Comparison of ENCODE assay signal across 13 cellular contexts in the genomic region with DNA sequence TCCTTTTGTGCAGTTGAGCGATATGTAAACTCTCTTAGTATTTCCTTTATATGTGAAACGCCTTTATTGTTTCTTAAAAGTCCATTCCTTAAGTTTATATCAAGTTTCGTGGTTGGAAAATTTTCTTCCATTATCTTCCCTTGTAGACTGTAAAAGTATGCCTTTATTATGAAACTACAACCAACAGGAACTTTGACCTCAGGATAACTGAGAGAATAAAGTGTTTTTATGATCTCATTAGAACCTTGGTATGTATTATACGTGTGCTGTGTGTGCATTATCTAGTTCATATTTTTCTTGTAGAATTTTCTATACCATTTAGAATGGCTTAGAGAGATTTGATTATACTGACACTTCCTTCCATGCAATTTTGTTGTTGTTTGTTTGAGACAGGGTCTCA. TPM values are rescaled to one million over a fixed set of nuclear protein-coding genes. Genes with fewer than 3 reads are reported as not detected.
DNase-seq lines count a peak whose midpoint lies in the region; ATAC-seq and TF ChIP-seq lines count a peak whose summit lies in the region.
"Had no signal": no experiment of that assay in that cellular context is flagged by ENCODE, and none has a peak within 500 bp of the region (broad histone marks: within the 10 kb centered on the region; RNA-seq: fewer than 3 reads in every experiment).

No MANE protein-coding gene starts in this region.

- H3K36me3 ChIP-seq in Peyer's patch (no peaks in the 10 kb centered on the region), hepatocyte (replicated peaks; ENCODE audit: insufficient read depth, low read depth) (no peaks in the 10 kb centered on the region), transverse colon (no peaks in the 10 kb centered on the region), breast epithelium (no peaks in the 10 kb centered on the region)
- H3K36me3 ChIP-seq: BE2C had no signal

- H3K4me1 ChIP-seq in Peyer's patch (peaks cover 0 to 8% (median 2%) of the 10 kb centered on the region in 4 donors), hepatocyte (ENCODE audit: insufficient read depth) (no peaks in the 10 kb centered on the region), transverse colon (peaks cover 0 to 30% (median 19%) of the 10 kb centered on the region in 4 donors), breast epithelium (no peaks in the 10 kb centered on the region)

- no peak for ATAC-seq in HG02973 (IDR thresholded peaks at IDR 0.05; ENCODE audit: unreplicated experiment)
- ATAC-seq: GM12878 had no signal

- H3K4me1 Mint-ChIP-seq in IgD-negative memory B cell = peaks cover 11 to 15% (median 14%) of the 10 kb centered on the region in 3 donors

- DNase-seq in Peyer's patch = no peak
- no peak for DNase-seq in hepatocyte (ENCODE audit: low spot score)
- DNase-seq in transverse colon = no peak
- no peak for DNase-seq in breast epithelium (ENCODE audit: low spot score in 2 of 2)
- no peak for DNase-seq in SW480 (ENCODE audit: low spot score)
- DNase-seq: BE2C; CD4-positive, alpha-beta memory T cell; DMS79; HCEC 1CT had no signal

- no peaks in the 10 kb centered on the region for H3K9me3 ChIP-seq in Peyer's patch
- H3K9me3 ChIP-seq in hepatocyte (ENCODE audit: low read depth) = no peaks in the 10 kb centered on the region
- no peaks in the 10 kb centered on the region for H3K9me3 ChIP-seq in transverse colon
- no peaks in the 10 kb centered on the region for H3K9me3 ChIP-seq in breast epithelium
- H3K9me3 ChIP-seq: BE2C had no signal

- H3K27me3 ChIP-seq in Peyer's patch (no peaks in the 10 kb centered on the region), hepatocyte (no peaks in the 10 kb centered on the region), transverse colon (no peaks in the 10 kb centered on the region), breast epithelium (no peaks in the 10 kb centered on the region)
- H3K27me3 ChIP-seq: BE2C had no signal

- TF ChIP-seq CTCF in Peyer's patch (IDR thresholded peaks at IDR 0.05) = peak in 2 of 6 experiments; percentile 11 to 14
- TF ChIP-seq CTCF in hepatocyte (IDR thresholded peaks at IDR 0.05; ENCODE audit: poor library complexity) = no peak
- TF ChIP-seq CTCF in transverse colon (IDR thresholded peaks at IDR 0.05) = no peak
- TF ChIP-seq CTCF in breast epithelium (IDR thresholded peaks at IDR 0.05) = no peak

- WGBS in hepatocyte (ENCODE audit: low lambda C conversion rate, missing lambda C conversion rate) = 77% methylated on average over 4 of the region's 4 CpGs
- 49 to 59% methylated on average over 4 of the region's 4 CpGs for WGBS in transverse colon (ENCODE audit: low coverage in 1 of 2), 2 donors

- peaks cover 1% of the 10 kb centered on the region for H3K27me3 Mint-ChIP-seq in IgD-negative memory B cell

- TF ChIP-seq POLR2A in Peyer's patch (IDR thresholded peaks at IDR 0.05) (peak in 1 of 2 donors; percentile 9), transverse colon (IDR thresholded peaks at IDR 0.05) (no peak), breast epithelium (IDR thresholded peaks at IDR 0.05) (no peak)

- H3K4me2 ChIP-seq in hepatocyte = peak overlapping the region; percentile 7

- peaks cover 14% of the 10 kb centered on the region for H3K79me2 ChIP-seq in hepatocyte

- no peaks in the 10 kb centered on the region for H4K20me1 ChIP-seq in hepatocyte (ENCODE audit: insufficient read depth, poor library complexity, severe bottlenecking)

- TF ChIP-seq EP300 in transverse colon (IDR thresholded peaks at IDR 0.05; ENCODE audit: low read depth) = no peak

- in situ Hi-C loops in transverse colon (cut with MboI; ENCODE audit: low pct_ligation_motif_present in 1 of 4, low pct_unique_long_range_greater_than_20kb in 1 of 4, low sequenced_read_pairs in 3 of 4) = no loop called here

- intact Hi-C loops in transverse colon (cut with DNase I; ENCODE audit: low total_unique reads) (loop anchor here (10.0 kb wide), 1 partner anchor 54 kb away; no protein-coding TSS in a partner anchor), breast epithelium (cut with DNase I; ENCODE audit: low total_unique reads) (no loop called here)

- H2AFZ ChIP-seq in hepatocyte = no peak overlapping the region

- peak overlapping the region in 3 of 4 donors; percentile 7 to 63 (median 39) for H3K4me3 Mint-ChIP-seq in IgD-negative memory B cell

- no peaks in the 10 kb centered on the region for H3K9me3 Mint-ChIP-seq in IgD-negative memory B cell

- H3K4me3 ChIP-seq in Peyer's patch (peak overlapping the region in 2 of 4 donors; percentile 6 to 11), hepatocyte (no peak overlapping the region), transverse colon (peak overlapping the region in 2 of 4 donors; percentile 3 to 6), breast epithelium (no peak overlapping the region)
- H3K4me3 ChIP-seq: GM12878 had no signal

- no peaks in the 10 kb centered on the region for H3K36me3 Mint-ChIP-seq in IgD-negative memory B cell

- H3K27ac ChIP-seq in Peyer's patch = peak overlapping the region in 3 of 4 donors; percentile 42 to 96 (median 76)
- no peak overlapping the region for H3K27ac ChIP-seq in hepatocyte
- peak overlapping the region; percentile 45 to 71 (median 63) for H3K27ac ChIP-seq in transverse colon
- H3K27ac ChIP-seq in breast epithelium = no peak overlapping the region
- H3K27ac ChIP-seq: C4-2B had no signal

- no peaks in the 10 kb centered on the region for H3K9me2 ChIP-seq in hepatocyte (replicated peaks; ENCODE audit: insufficient read depth)

- no peak overlapping the region for H3K27ac Mint-ChIP-seq in IgD-negative memory B cell

RNA-seq across cellular contexts. Expression of a gene that starts 3.0 kb away (rescaled TPM):
- polyA plus RNA-seq in IgD-negative memory B cell = 11.5 TPM
- 10 to 100 TPM; 51.2 to 97.6 (median 81.2) TPM for total RNA-seq in Peyer's patch
- 14.5 and 16.5 TPM in 2 replicates for total RNA-seq in hepatocyte
- polyA plus RNA-seq in hepatocyte = 5.8 and 7.3 TPM in 2 replicates
- 10 to 100 TPM in 3 of 4 donors, 1 to 10 TPM in 1; 8.0 to 68.6 (median 48.5) TPM for total RNA-seq in transverse colon
- total RNA-seq in breast epithelium = 10 to 100 TPM; 16.5 to 49.3 (median 33.1) TPM

Comparison
In these comparisons a context has a peak if more than half of its experiments do, and no peak if none do; other contexts are left out.
1. H3K27ac ChIP-seq: peak in Peyer's patch (3 of 4) and transverse colon (4 of 4); none in hepatocyte (single experiment) and breast epithelium (0 of 2).